Comparison of ENCODE assay signal across 8 cellular contexts in genomic region chr22:30485362-30485988, GRCh38. TPM values are rescaled to one million over a fixed set of nuclear protein-coding genes. Genes with fewer than 3 reads are reported as not detected.
DNase-seq lines count a peak whose midpoint lies in the region; ATAC-seq, FAIRE-seq and TF ChIP-seq lines count a peak whose summit lies in the region.

No MANE protein-coding gene starts in this region.

- H3K9me3 Mint-ChIP-seq in CD8-positive, alpha-beta T cell, result no peaks in the 10 kb centered on the region

- H3K4me1 ChIP-seq in CD8-positive, alpha-beta T cell (ENCODE audit: insufficient read depth, low read length), result no peaks in the 10 kb centered on the region
- H3K4me1 ChIP-seq in ovary (ENCODE audit: insufficient read depth) (no peaks in the 10 kb centered on the region), thyroid gland (no peaks in the 10 kb centered on the region)

- H3K27ac Mint-ChIP-seq in CD8-positive, alpha-beta T cell, result no peak overlapping the region

- H3K4me3 Mint-ChIP-seq in CD8-positive, alpha-beta T cell, result no peak overlapping the region

- TF ChIP-seq POLR2A in ovary (IDR thresholded peaks at IDR 0.05) (no peak), thyroid gland (IDR thresholded peaks at IDR 0.05) (no peak)

- H3K36me3 ChIP-seq in CD8-positive, alpha-beta T cell (ENCODE audit: insufficient read depth, low read length), result no peaks in the 10 kb centered on the region
- H3K36me3 ChIP-seq in ovary (no peaks in the 10 kb centered on the region), thyroid gland (no peaks in the 10 kb centered on the region)

- peak; percentile 95 for TF ChIP-seq CTCF in CD8-positive, alpha-beta T cell (IDR thresholded peaks at IDR 0.05)
- TF ChIP-seq CTCF in RWPE1 (conservative IDR thresholded peaks at IDR 0.05; ENCODE audit: low read depth) (peak; percentile 93), ovary (IDR thresholded peaks at IDR 0.05) (peak; percentile 90 to 93 (median 93)), thyroid gland (IDR thresholded peaks at IDR 0.05) (peak; percentile 87 to 98 (median 93))

- peak; percentile 60 to 85 (median 71) for DNase-seq in CD8-positive, alpha-beta T cell
- DNase-seq in HCEC 1CT (peak; percentile 31), RWPE1 (ENCODE audit: low spot score) (peak; percentile 80), frontal cortex (ENCODE audit: low spot score in 2 of 2) (peak; percentile 68 to 90), ovary (peak; percentile 63 to 83 (median 74)), thyroid gland (peak; percentile 57 to 66)
- DNase-seq in activated effector memory CD4-positive, alpha-beta T cell treated with Interleukin-2 at 50 U/mL for 16 hours, result peak; percentile 60

- H3K9me3 ChIP-seq in CD8-positive, alpha-beta T cell (ENCODE audit: low read length), result no peaks in the 10 kb centered on the region
- no peaks in the 10 kb centered on the region for H3K9me3 ChIP-seq in ovary
- no peaks in the 10 kb centered on the region for H3K9me3 ChIP-seq in thyroid gland

- WGBS in ovary, 3 donors, result 24 to 27% (median 25%) methylated on average over 18 of the region's 18 CpGs
- 31 to 36% methylated on average over 16 to 17 of the region's 18 CpGs for WGBS in thyroid gland, 2 donors

- H3K27ac ChIP-seq in CD8-positive, alpha-beta T cell (ENCODE audit: low read depth, low read length), result no peak overlapping the region
- H3K27ac ChIP-seq in RWPE1 (no peak overlapping the region), ovary (no peak overlapping the region), thyroid gland (no peak overlapping the region)

- H3K4me1 Mint-ChIP-seq in CD8-positive, alpha-beta T cell (ENCODE audit: low read depth), result no peaks in the 10 kb centered on the region

- intact Hi-C loops in CD8-positive, alpha-beta T cell (cut with DNase I, micrococcal nuclease), result loop anchor here (1.0 to 10.0 kb wide), 8 partner anchors 40 to 381 kb away; no protein-coding TSS in a partner anchor
- intact Hi-C loops in ovary (cut with DNase I) (loop anchor here in 3 of 4 donors (5.0 to 10.0 kb wide), 3 partner anchors 93 to 381 kb away; partner anchors contain the start of gene OSM (in 2 of the 3)), thyroid gland (cut with DNase I) (loop anchor here (5.0 kb wide), 2 partner anchors 38 to 98 kb away; partner anchors contain the start of gene RNF215)

- H3K27me3 ChIP-seq in CD8-positive, alpha-beta T cell (ENCODE audit: insufficient read depth, low read length), result no peaks in the 10 kb centered on the region
- H3K27me3 ChIP-seq in ovary (no peaks in the 10 kb centered on the region), thyroid gland (no peaks in the 10 kb centered on the region)

- H3K4me3 ChIP-seq in CD8-positive, alpha-beta T cell (ENCODE audit: low read depth, low read length), result no peak overlapping the region
- H3K4me3 ChIP-seq in ovary, result no peak overlapping the region
- H3K4me3 ChIP-seq in thyroid gland (replicated peaks in 1 of 3), result no peak overlapping the region

- no peaks in the 10 kb centered on the region for H3K36me3 Mint-ChIP-seq in CD8-positive, alpha-beta T cell

- peak; percentile 98 for ATAC-seq in CD8-positive, alpha-beta T cell
- ATAC-seq in HG03025 (IDR thresholded peaks at IDR 0.05; ENCODE audit: low FRiP score, unreplicated experiment), result no peak

- H3K27me3 Mint-ChIP-seq in CD8-positive, alpha-beta T cell (ENCODE audit: low read depth), result peaks cover 2% of the 10 kb centered on the region

- TF ChIP-seq EP300 in ovary (IDR thresholded peaks at IDR 0.05), result no peak

- no peak for FAIRE-seq in frontal cortex (lab: Jason Lieb, UNC)

- CTCF ChIA-PET in CD8-positive, alpha-beta T cell (lab: Charles Lee), result interaction anchor here (0.6 to 9.2 kb wide), 35 partner anchors 8 to 270 kb away, joined by 3 to 149 read pairs (median 4); partner anchors contain the start of genes CASTOR1, RNF215, SEC14L2 and SEC14L3
- CTCF ChIA-PET in RWPE1 (lab: Yijun Ruan, JAX), result interaction anchor here (0.6 to 1.5 kb wide), 3 partner anchors 55 to 270 kb away, joined by 3 to 4 read pairs (median 4); no protein-coding TSS in a partner anchor

- POLR2A ChIA-PET in CD8-positive, alpha-beta T cell (lab: Charles Lee), result no interaction called here
- POLR2A ChIA-PET in RWPE1 (lab: Yijun Ruan, JAX; ENCODE audit: low non-redundant PET), result no interaction called here

RNA-seq across cellular contexts. Expression of gene SEC14L3, which starts 13.7 kb away (rescaled TPM):
- total RNA-seq in CD8-positive, alpha-beta T cell, result not detected
- not detected for total RNA-seq in frontal cortex
- total RNA-seq in ovary, result not detected
- not detected for polyA plus RNA-seq in ovary
- total RNA-seq in thyroid gland, result 1 to 10 TPM in 1 of 4 donors, not detected in 3; 1.5 TPM

RNA-seq across cellular contexts. Expression of gene SEC14L4, which starts 20.0 kb away (rescaled TPM):
- not detected for total RNA-seq in CD8-positive, alpha-beta T cell
- total RNA-seq in frontal cortex (not detected), ovary (under 1 TPM in 5 of 7 donors, not detected in 2; 0.12 to 0.32 (median 0.23) TPM), thyroid gland (under 1 TPM in 3 of 4 donors, not detected in 1; 0.13 to 0.39 (median 0.22) TPM)
- under 1 TPM; 0.15 to 0.19 TPM for polyA plus RNA-seq in ovary

RNA-seq across cellular contexts. Expression of gene MTFP1, which starts 59.9 kb away (rescaled TPM):
- 100 to 1,000 TPM; 109 to 117 TPM for total RNA-seq in CD8-positive, alpha-beta T cell
- total RNA-seq in frontal cortex, result 0.41 TPM
- total RNA-seq in ovary, result 10 to 100 TPM in 1 of 7 donors, 1 to 10 TPM in 6; 1.7 to 10.9 (median 7.1) TPM
- 1 to 10 TPM; 3.8 to 4.0 TPM for polyA plus RNA-seq in ovary
- 10 to 100 TPM in 3 of 4 donors, 1 to 10 TPM in 1; 5.8 to 25.7 (median 14.4) TPM for total RNA-seq in thyroid gland

Comparison
In these comparisons a context has a peak if more than half of its experiments do, and no peak if none do; other contexts are left out.
1. RNA of gene MTFP1, which starts 59.9 kb away (total RNA-seq): 109 to 117 TPM in CD8-positive, alpha-beta T cell; 5.8 to 25.7 TPM in thyroid gland, 1.7 to 10.9 TPM in ovary and 0.41 TPM in frontal cortex (single experiment); every median in the first group is over 4 times any median in the second.
2. Peak in every context shown above with its lines, with median percentiles within 50 percentile points of each other: DNase-seq and CTCF ChIP-seq.